Comparison of ENCODE assay signal across 22 cellular contexts in the genomic region with DNA sequence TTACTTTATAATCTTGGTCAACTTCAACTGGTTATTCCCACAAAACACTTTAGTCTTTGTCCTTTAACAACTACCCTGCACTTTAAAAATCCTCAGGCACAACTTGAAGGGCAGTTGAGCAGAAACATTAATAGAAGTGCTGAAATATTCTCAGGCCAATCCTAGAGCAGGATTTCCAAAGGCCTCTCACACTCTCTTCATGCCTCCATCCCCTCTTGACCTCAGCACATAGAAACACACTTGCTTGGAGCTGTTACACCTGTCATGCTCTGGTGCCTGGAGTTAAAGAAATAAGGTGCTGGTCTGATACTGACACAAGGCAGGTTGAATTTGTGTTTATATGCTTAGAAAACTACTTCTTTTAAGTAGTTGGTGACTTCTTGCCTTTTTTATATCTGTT.
DNase-seq lines count a peak whose midpoint lies in the region; ATAC-seq and TF ChIP-seq lines count a peak whose summit lies in the region.
"Had no signal": no experiment of that assay in that cellular context is flagged by ENCODE, and none has a peak within 500 bp of the region (broad histone marks: within the 10 kb centered on the region; RNA-seq: fewer than 3 reads in every experiment).

No MANE protein-coding gene starts in this region.

- H3K4me1 ChIP-seq in cardiac muscle cell (ENCODE audit: low read depth) (peaks cover 6% of the 10 kb centered on the region), heart right ventricle (no peaks in the 10 kb centered on the region), neural progenitor cell (no peaks in the 10 kb centered on the region), thyroid gland (peaks cover 0 to 6% of the 10 kb centered on the region in 2 donors)
- H3K4me1 ChIP-seq: BE2C, BLaER1 had no signal

- H3K9me3 Mint-ChIP-seq in neural progenitor cell = no peaks in the 10 kb centered on the region

- no peaks in the 10 kb centered on the region for H3K36me3 Mint-ChIP-seq in neural progenitor cell
- H3K36me3 Mint-ChIP-seq: CD14-positive monocyte; CD4-positive, alpha-beta memory T cell; CD4-positive, CD25-positive, alpha-beta regulatory T cell; CD8-positive, alpha-beta memory T cell had no signal

- no peak for ATAC-seq in heart right ventricle

- TF ChIP-seq POLR2A in thyroid gland (IDR thresholded peaks at IDR 0.05) = no peak

- no peak overlapping the region for H2AFZ ChIP-seq in neural progenitor cell (replicated peaks)

- no peaks in the 10 kb centered on the region for H3K27me3 Mint-ChIP-seq in neural progenitor cell (ENCODE audit: insufficient read depth, low read depth)
- H3K27me3 Mint-ChIP-seq: CD4-positive, alpha-beta memory T cell; CD4-positive, CD25-positive, alpha-beta regulatory T cell; CD8-positive, alpha-beta memory T cell had no signal

- H3K9ac ChIP-seq in neural progenitor cell = no peak overlapping the region
- H3K9ac ChIP-seq: BLaER1 had no signal

- H3K27ac ChIP-seq in cardiac muscle cell = peak overlapping the region; percentile 21
- no peak overlapping the region for H3K27ac ChIP-seq in heart right ventricle
- H3K27ac ChIP-seq in neural progenitor cell = no peak overlapping the region
- H3K27ac ChIP-seq in thyroid gland = no peak overlapping the region
- H3K27ac ChIP-seq: BLaER1 had no signal

- peaks cover 8% of the 10 kb centered on the region for H3K4me1 Mint-ChIP-seq in neural progenitor cell
- H3K4me1 Mint-ChIP-seq: CD14-positive monocyte; CD4-positive, alpha-beta memory T cell; CD4-positive, CD25-positive, alpha-beta regulatory T cell; CD8-positive, alpha-beta memory T cell had no signal

- H3K79me2 ChIP-seq in neural progenitor cell (ENCODE audit: low read depth) = no peaks in the 10 kb centered on the region

- no peaks in the 10 kb centered on the region for H3F3A ChIP-seq in neural progenitor cell (ENCODE audit: low read depth)

- no peak overlapping the region for H3K4me3 ChIP-seq in cardiac muscle cell
- no peak overlapping the region for H3K4me3 ChIP-seq in heart right ventricle
- H3K4me3 ChIP-seq in neural progenitor cell = no peak overlapping the region
- no peak overlapping the region for H3K4me3 ChIP-seq in thyroid gland (replicated peaks in 1 of 3)
- H3K4me3 ChIP-seq: BLaER1 had no signal

- no peak overlapping the region for H3K4me3 Mint-ChIP-seq in neural progenitor cell
- H3K4me3 Mint-ChIP-seq: CD14-positive monocyte; CD4-positive, alpha-beta memory T cell; CD4-positive, CD25-positive, alpha-beta regulatory T cell; CD8-positive, alpha-beta memory T cell had no signal

- intact Hi-C loops in heart right ventricle (cut with DNase I) (no loop called here), thyroid gland (cut with DNase I) (no loop called here)

- H3K9me3 ChIP-seq in cardiac muscle cell (ENCODE audit: low read depth) = no peaks in the 10 kb centered on the region
- peaks cover 0 to 10% (median 0%) of the 10 kb centered on the region in 11 donors for H3K9me3 ChIP-seq in heart right ventricle
- H3K9me3 ChIP-seq in neural progenitor cell (ENCODE audit: low read depth) = no peaks in the 10 kb centered on the region
- H3K9me3 ChIP-seq in thyroid gland = no peaks in the 10 kb centered on the region
- H3K9me3 ChIP-seq: BE2C, BLaER1 had no signal

- peak in 1 of 2 donors; percentile 79 for DNase-seq in cardiac muscle cell (ENCODE audit: low read depth in 1 of 2, low spot score in 1 of 2)
- no peak for DNase-seq in heart right ventricle
- DNase-seq in left kidney (ENCODE audit: low read depth, low spot score) = peak; percentile 37
- DNase-seq in neural progenitor cell (ENCODE audit: low spot score) = no peak
- DNase-seq in thyroid gland = peak; percentile 35 to 56
- no peak for DNase-seq in DMS53 (lab: John Stamatoyannopoulos, UW)
- no peak for DNase-seq in NCI-H510A (lab: John Stamatoyannopoulos, UW)
- no peak for DNase-seq in cerebellar nuclear complex (lab: John Stamatoyannopoulos, UW)
- DNase-seq: 8988T; ACHN; BE2C; C1 segment of cervical spinal cord; CD4-positive, alpha-beta memory T cell; CD4-positive, CD25-positive, alpha-beta regulatory T cell; CD8-positive, alpha-beta memory T cell; COR-L47; DMS 273 treated with DMSO at 0.1 percent for 48 hours; DMS153; DMS79 treated with DMSO at 0.1 percent for 48 hours; GF-D8 had no signal

- no peaks in the 10 kb centered on the region for H3K27me3 ChIP-seq in cardiac muscle cell
- no peaks in the 10 kb centered on the region for H3K27me3 ChIP-seq in heart right ventricle
- no peaks in the 10 kb centered on the region for H3K27me3 ChIP-seq in neural progenitor cell
- no peaks in the 10 kb centered on the region for H3K27me3 ChIP-seq in thyroid gland
- H3K27me3 ChIP-seq: BE2C, BLaER1 had no signal

- TF ChIP-seq CTCF in cardiac muscle cell (IDR thresholded peaks at IDR 0.05; ENCODE audit: low read depth, low read length) (no peak), heart right ventricle (IDR thresholded peaks at IDR 0.05) (no peak), neural progenitor cell (IDR thresholded peaks at IDR 0.05) (no peak), thyroid gland (IDR thresholded peaks at IDR 0.05) (no peak)

- no peak overlapping the region for H3K4me2 ChIP-seq in neural progenitor cell
- H3K4me2 ChIP-seq: BLaER1 had no signal

- no peaks in the 10 kb centered on the region for H4K20me1 ChIP-seq in neural progenitor cell (ENCODE audit: low read depth)
- H4K20me1 ChIP-seq: BLaER1 had no signal

- H3K36me3 ChIP-seq in cardiac muscle cell (no peaks in the 10 kb centered on the region), heart right ventricle (no peaks in the 10 kb centered on the region), neural progenitor cell (no peaks in the 10 kb centered on the region), thyroid gland (no peaks in the 10 kb centered on the region)
- H3K36me3 ChIP-seq: BE2C, BLaER1 had no signal

- peak overlapping the region; percentile 13 for H3K27ac Mint-ChIP-seq in neural progenitor cell
- H3K27ac Mint-ChIP-seq: CD14-positive monocyte; CD4-positive, alpha-beta memory T cell; CD4-positive, CD25-positive, alpha-beta regulatory T cell; CD8-positive, alpha-beta memory T cell had no signal

Comparison
In these comparisons a context has a peak if more than half of its experiments do, and no peak if none do; other contexts are left out.
1. DNase-seq: peak in left kidney (single experiment) and thyroid gland (2 of 2); none in heart right ventricle (0 of 2), neural progenitor cell (single experiment), DMS53 (single experiment), NCI-H510A (single experiment) and cerebellar nuclear complex (0 of 2).